Comparison of ENCODE assay signal across 1 cellular context in genomic region chr12:110556705-110557104, GRCh38.
TF ChIP-seq lines count a peak whose summit lies in the region.

No MANE protein-coding gene starts in this region.

TF ChIP-seq in WTC11, 78 proteins besides CTCF, POLR2A, EP300 and RAD21 (continued from another document):
- no peak for TF ChIP-seq NR3C1 (CRISPR knock-in tag; conservative IDR thresholded peaks at IDR 0.05; ENCODE audit: low read depth)
- no peak for TF ChIP-seq NR2C2 (CRISPR knock-in tag; IDR thresholded peaks at IDR 0.05)
- no peak for TF ChIP-seq HMGA2 (CRISPR knock-in tag; IDR thresholded peaks at IDR 0.05)
- no peak for TF ChIP-seq ZNF396 (CRISPR knock-in tag; IDR thresholded peaks at IDR 0.05; ENCODE audit: borderline replicate concordance)
- TF ChIP-seq ZNF512 (CRISPR knock-in tag; IDR thresholded peaks at IDR 0.05; ENCODE audit: borderline replicate concordance), result no peak
